ENCODE assay signal across 28 cellular contexts in the genomic region with DNA sequence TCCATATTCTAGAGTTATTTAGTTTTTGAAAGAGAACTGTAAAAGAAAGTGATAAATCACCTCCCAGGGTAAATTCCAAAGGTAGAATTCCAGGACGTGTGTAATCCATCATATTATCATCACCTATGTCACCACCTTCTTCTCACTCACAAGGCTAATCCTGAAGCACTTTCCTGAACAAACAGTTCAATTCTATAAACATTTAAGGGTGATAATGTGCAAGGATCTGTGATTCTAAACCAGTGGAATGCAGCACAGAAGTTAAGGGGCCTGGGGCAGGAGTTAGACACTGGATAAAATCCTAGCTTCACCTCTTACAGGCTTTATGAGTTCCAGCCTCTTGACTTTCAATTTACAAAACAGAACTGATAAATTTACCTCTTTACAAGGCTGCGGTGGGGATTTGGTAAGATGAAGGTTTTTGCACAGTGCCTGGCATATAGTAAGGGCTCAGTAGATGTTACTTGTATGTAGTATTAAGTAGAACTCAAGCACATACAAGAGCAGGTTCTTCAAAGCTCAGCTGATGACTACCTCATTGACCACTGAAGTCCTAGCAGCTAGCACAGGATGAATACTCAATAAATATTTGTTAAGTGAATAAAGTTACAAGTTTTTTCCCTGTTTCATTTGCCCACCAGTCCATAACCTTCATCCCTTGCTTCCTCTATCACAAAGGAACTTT. TPM values are rescaled to one million over a fixed set of nuclear protein-coding genes. Genes with fewer than 3 reads are reported as not detected.
DNase-seq lines count a peak whose midpoint lies in the region; ATAC-seq and TF ChIP-seq lines count a peak whose summit lies in the region.
"Had no signal": no experiment of that assay in that cellular context is flagged by ENCODE, and none has a peak within 500 bp of the region (broad histone marks: within the 10 kb centered on the region; RNA-seq: fewer than 3 reads in every experiment).

No MANE protein-coding gene starts in this region.

- peak overlapping the region; percentile 4; the same call in 1 of the 2 replicates for H2AFZ ChIP-seq in GM23338

- H3F3A ChIP-seq in GM23338 (replicated peaks; ENCODE audit: low read depth): no peaks in the 10 kb centered on the region

- H3K36me3 Mint-ChIP-seq in GM23338 (ENCODE audit: low read depth): 0 out of 3 replicates have a peak, but pooled peaks cover 2% of the 10 kb centered on the region
- H3K36me3 Mint-ChIP-seq in osteocyte (ENCODE audit: unreplicated experiment): no peaks in the 10 kb centered on the region
- H3K36me3 Mint-ChIP-seq: activated naive CD4-positive, alpha-beta T cell treated with anti-CD3 and anti-CD28 coated beads, Interleukin-2, amount 10 ng/mL, durations not matched to agents 7 days and 5 days had no signal

- TF ChIP-seq CTCF in GM23338 (conservative IDR thresholded peaks at IDR 0.05; ENCODE audit: low read depth in 2 of 2) (no peak), fibroblast of the aortic adventitia (IDR thresholded peaks at IDR 0.05; ENCODE audit: insufficient read depth, low read length) (no peak), osteocyte (IDR thresholded peaks at IDR 0.05) (no peak)

- no peak overlapping the region for H3K27ac Mint-ChIP-seq in GM23338
- H3K27ac Mint-ChIP-seq in osteocyte (ENCODE audit: unreplicated experiment): peak overlapping the region; percentile 87
- H3K27ac Mint-ChIP-seq: activated CD4-positive, alpha-beta T cell treated with anti-CD3 and anti-CD28 coated beads, Interleukin-2, amount 10 ng/mL, durations not matched to agents 24 days and 14 days; activated naive CD4-positive, alpha-beta T cell treated with anti-CD3 and anti-CD28 coated beads, Interleukin-2, amount 10 ng/mL, durations not matched to agents 7 days and 5 days; stimulated activated naive CD8-positive, alpha-beta T cell treated with anti-CD3 and anti-CD28 coated beads, Interleukin-15, Interleukin-2, amounts not matched to agents 100 ng/mL and 50 ng/mL, for 24 hours had no signal

- DNase-seq in GM23338 (ENCODE audit: low spot score) (no peak), NCI-H226 (peak; percentile 79), fibroblast of the aortic adventitia (ENCODE audit: low read depth) (peak; percentile 52), osteocyte (ENCODE audit: extremely low spot score, unreplicated experiment) (no peak), H7 (no peak)
- DNase-seq in activated effector memory CD4-positive, alpha-beta T cell treated with Interleukin-2 at 50 U/mL for 16 hours: no peak
- DNase-seq: activated CD4-positive, alpha-beta T cell treated with anti-CD3 and anti-CD28 coated beads, Interleukin-2, amount 10 ng/mL, durations not matched to agents 24 days and 14 days; activated naive CD4-positive, alpha-beta T cell treated with anti-CD3 and anti-CD28 coated beads, Interleukin-2, amount 10 ng/mL, durations not matched to agents 7 days and 5 days; AML-193; aorta; dorsolateral prefrontal cortex; left lung; mucosa of descending colon; NCI-H1105 treated with DMSO at 0.1 percent for 48 hours; NCI-H2029 treated with DMSO at 0.1 percent for 48 hours; NCI-H2227 treated with DMSO at 0.1 percent for 48 hours; NCI-H748 treated with DMSO at 0.1 percent for 48 hours; posterior cingulate gyrus; stimulated activated CD4-positive, alpha-beta T cell treated with anti-CD3 and anti-CD28 coated beads, Interleukin-15, amount 100 ng/mL, for 24 hours; thyroid gland; WERI-Rb-1 had no signal

- ATAC-seq in GM23338 (no peak), HG02973 (IDR thresholded peaks at IDR 0.05; ENCODE audit: unreplicated experiment) (no peak)
- ATAC-seq: left lung, sciatic nerve had no signal

- H3K79me2 ChIP-seq in GM23338 (replicated peaks; ENCODE audit: insufficient read depth): no peaks in the 10 kb centered on the region

- no peaks in the 10 kb centered on the region for H4K20me1 ChIP-seq in GM23338 (replicated peaks; ENCODE audit: insufficient read depth)

- H3K4me3 Mint-ChIP-seq in GM23338 (no peak overlapping the region), osteocyte (ENCODE audit: unreplicated experiment) (no peak overlapping the region)
- H3K4me3 Mint-ChIP-seq: activated CD4-positive, alpha-beta T cell treated with anti-CD3 and anti-CD28 coated beads, Interleukin-2, amount 10 ng/mL, durations not matched to agents 24 days and 14 days; activated naive CD4-positive, alpha-beta T cell treated with anti-CD3 and anti-CD28 coated beads, Interleukin-2, amount 10 ng/mL, durations not matched to agents 7 days and 5 days; central memory CD8-positive, alpha-beta T cell; nephron; stimulated activated naive CD8-positive, alpha-beta T cell treated with anti-CD3 and anti-CD28 coated beads, Interleukin-15, Interleukin-2, amounts not matched to agents 100 ng/mL and 50 ng/mL, for 24 hours had no signal

- H3K27me3 Mint-ChIP-seq in GM23338 (ENCODE audit: insufficient read depth, low read depth, poor library complexity): peaks cover 6% of the 10 kb centered on the region
- H3K27me3 Mint-ChIP-seq in osteocyte (ENCODE audit: unreplicated experiment): no peaks in the 10 kb centered on the region
- H3K27me3 Mint-ChIP-seq: central memory CD8-positive, alpha-beta T cell had no signal

- H3K4me3 ChIP-seq in GM23338: no peak overlapping the region
- H3K4me3 ChIP-seq in fibroblast of the aortic adventitia (ENCODE audit: low read depth, low read length): no peak overlapping the region
- no peak overlapping the region for H3K4me3 ChIP-seq in H7 (ENCODE audit: insufficient read depth, low read depth, low read length)
- H3K4me3 ChIP-seq: dorsolateral prefrontal cortex, left lung, mucosa of descending colon, SK-N-MC, thyroid gland had no signal

- H3K9me3 Mint-ChIP-seq in GM23338: peaks cover under 1% of the 10 kb centered on the region; the same call in 2 of the 3 replicates
- no peaks in the 10 kb centered on the region for H3K9me3 Mint-ChIP-seq in osteocyte (ENCODE audit: unreplicated experiment)
- H3K9me3 Mint-ChIP-seq: activated naive CD4-positive, alpha-beta T cell treated with anti-CD3 and anti-CD28 coated beads, Interleukin-2, amount 10 ng/mL, durations not matched to agents 7 days and 5 days; central memory CD8-positive, alpha-beta T cell; stimulated activated naive CD8-positive, alpha-beta T cell treated with anti-CD3 and anti-CD28 coated beads, Interleukin-15, Interleukin-2, amounts not matched to agents 100 ng/mL and 50 ng/mL, for 24 hours had no signal

- H3K4me1 Mint-ChIP-seq in GM23338 (peaks cover 21% of the 10 kb centered on the region), osteocyte (ENCODE audit: unreplicated experiment) (peaks cover 61% of the 10 kb centered on the region)

- H3K4me2 ChIP-seq in GM23338: no peak overlapping the region

- no peak overlapping the region for H3K27ac ChIP-seq in GM23338 (ENCODE audit: low read depth)
- H3K27ac ChIP-seq: dorsolateral prefrontal cortex, left lung, RWPE1, SK-N-MC, WERI-Rb-1 had no signal

- H3K27me3 ChIP-seq in GM23338 (ENCODE audit: insufficient read depth) (no peaks in the 10 kb centered on the region), H7 (ENCODE audit: control insufficient read depth, insufficient read depth, low read length) (no peaks in the 10 kb centered on the region)
- H3K27me3 ChIP-seq: left lung, thyroid gland had no signal

- H3K9me2 ChIP-seq in GM23338 (ENCODE audit: insufficient read depth): no peaks in the 10 kb centered on the region; the same call in 1 of the 2 replicates

- peaks cover 24% of the 10 kb centered on the region for H3K4me1 ChIP-seq in GM23338 (ENCODE audit: insufficient read depth)
- H3K4me1 ChIP-seq: left lung had no signal

- no peaks in the 10 kb centered on the region for H3K36me3 ChIP-seq in GM23338 (ENCODE audit: insufficient read depth)
- H3K36me3 ChIP-seq in H7 (replicated peaks; ENCODE audit: control insufficient read depth, insufficient read depth, low read length): no peaks in the 10 kb centered on the region
- H3K36me3 ChIP-seq: left lung, thyroid gland, WERI-Rb-1 had no signal

TF ChIP-seq in GM23338, 12 proteins besides CTCF, POLR2A, EP300 and RAD21 (continues in another document):
- no peak for TF ChIP-seq POLR2AphosphoS5 (IDR thresholded peaks at IDR 0.05; ENCODE audit: low read depth)
- TF ChIP-seq EZH2 (IDR thresholded peaks at IDR 0.05; ENCODE audit: low read depth, unreplicated experiment): no peak
- no peak for TF ChIP-seq CREB1 (CRISPR knock-in tag; IDR thresholded peaks at IDR 0.05; ENCODE audit: low read depth)
- TF ChIP-seq JUNB (IDR thresholded peaks at IDR 0.05; ENCODE audit: unreplicated experiment): no peak
- no peak for TF ChIP-seq ZNF331 (CRISPR knock-in tag; IDR thresholded peaks at IDR 0.05; ENCODE audit: low read depth)
- no peak for TF ChIP-seq ZNF114 (CRISPR knock-in tag; IDR thresholded peaks at IDR 0.05)
- no peak for TF ChIP-seq STAT1 (IDR thresholded peaks at IDR 0.05; ENCODE audit: unreplicated experiment)

RNA-seq across cellular contexts. Expression of a gene that starts 47.3 kb away (rescaled TPM):
- total RNA-seq in GM23338 (2014; rRNA removed; shearing (Covaris generic)): 5.4 and 8.1 TPM in 2 replicates
- 6.0 and 6.7 TPM in 2 replicates for polyA plus RNA-seq in GM23338 (2016; fragmentation: Nextera tagmentation; extraction: Ambion mirVana)
- 614 and 2,284 TPM in 2 replicates for total RNA-seq in fibroblast of the aortic adventitia (ENCODE audit: low replicate concordance)
- 1,760 and 1,947 TPM in 2 replicates for total RNA-seq in osteocyte
- total RNA-seq in H7 (2014; rRNA removed; shearing (Covaris generic)): 17.2 and 19.1 TPM in 2 replicates
- total RNA-seq: activated CD4-positive, alpha-beta T cell treated with anti-CD3 and anti-CD28 coated beads, Interleukin-2, amount 10 ng/mL, durations not matched to agents 24 days and 14 days had no signal

Comparison
In these comparisons a context has a peak if more than half of its experiments do, and no peak if none do; other contexts are left out.
1. DNase-seq: peak in NCI-H226 (single experiment) and fibroblast of the aortic adventitia (single experiment); none in GM23338 (single experiment), osteocyte (single experiment), H7 (single experiment) and activated effector memory CD4-positive, alpha-beta T cell treated with Interleukin-2 at 50 U/mL for 16 hours (single experiment).
2. RNA of a gene that starts 47.3 kb away (total RNA-seq): 1,760 to 1,947 TPM in osteocyte and 614 to 2,284 TPM in fibroblast of the aortic adventitia; 17.2 to 19.1 TPM in H7 and 5.4 to 8.1 TPM in GM23338; every median in the first group is over 10 times any median in the second.